In genomic region chr2:152693033-152693432, GRCh38 we compare ENCODE assay signal across 9 cellular contexts. TPM values are rescaled to one million over a fixed set of nuclear protein-coding genes. Genes with fewer than 3 reads are reported as not detected.
DNase-seq lines count a peak whose midpoint lies in the region; ATAC-seq and TF ChIP-seq lines count a peak whose summit lies in the region.
"Had no signal": no experiment of that assay in that cellular context is flagged by ENCODE, and none has a peak within 500 bp of the region (broad histone marks: within the 10 kb centered on the region; RNA-seq: fewer than 3 reads in every experiment).

No MANE protein-coding gene starts in this region.

- DNase-seq in activated CD8-positive, alpha-beta memory T cell treated with anti-CD3 and anti-CD28 coated beads, Interleukin-2, amount 10 ng/mL, durations not matched to agents 7 days and 5 days, result no peak
- no peak for DNase-seq in activated CD8-positive, alpha-beta memory T cell treated with anti-CD3 and anti-CD28 coated beads, Interleukin-2, amount 50 U/mL, for 48 hours
- no peak for DNase-seq in stimulated activated naive CD8-positive, alpha-beta T cell treated with anti-CD3 and anti-CD28 coated beads, Interleukin-15, Interleukin-2, amounts not matched to agents 100 U/mL and 50 U/mL, for 24 hours
- DNase-seq in NCI-H69 (lab: John Stamatoyannopoulos, UW) (no peak), nucleus accumbens (lab: John Stamatoyannopoulos, UW) (no peak), neural progenitor cell (ENCODE audit: low spot score) (no peak)

- H4K20me1 ChIP-seq in neural progenitor cell (ENCODE audit: low read depth), result peaks cover 19% of the 10 kb centered on the region

- no peaks in the 10 kb centered on the region for H3K4me1 ChIP-seq in neural progenitor cell

- H3K36me3 Mint-ChIP-seq in activated CD8-positive, alpha-beta memory T cell treated with anti-CD3 and anti-CD28 coated beads, Interleukin-2, amount 10 ng/mL, durations not matched to agents 7 days and 5 days, result peaks cover 20% of the 10 kb centered on the region
- peaks cover 40% of the 10 kb centered on the region for H3K36me3 Mint-ChIP-seq in neural progenitor cell

- H3K4me1 Mint-ChIP-seq in activated CD8-positive, alpha-beta memory T cell treated with anti-CD3 and anti-CD28 coated beads, Interleukin-2, amount 10 ng/mL, durations not matched to agents 7 days and 5 days, result peaks cover 33% of the 10 kb centered on the region
- H3K4me1 Mint-ChIP-seq in neural progenitor cell, result no peaks in the 10 kb centered on the region

- H3K27ac ChIP-seq in neural progenitor cell, result no peak overlapping the region
- H3K27ac ChIP-seq: A549 had no signal

- no peaks in the 10 kb centered on the region for H3K9me3 Mint-ChIP-seq in activated CD8-positive, alpha-beta memory T cell treated with anti-CD3 and anti-CD28 coated beads, Interleukin-2, amount 10 ng/mL, durations not matched to agents 7 days and 5 days (ENCODE audit: low read depth)
- H3K9me3 Mint-ChIP-seq in neural progenitor cell, result no peaks in the 10 kb centered on the region

- H2AFZ ChIP-seq in neural progenitor cell (replicated peaks), result no peak overlapping the region

- H3F3A ChIP-seq in neural progenitor cell (ENCODE audit: low read depth), result no peaks in the 10 kb centered on the region

- no peaks in the 10 kb centered on the region for H3K27me3 ChIP-seq in neural progenitor cell

- no peaks in the 10 kb centered on the region for H3K9me3 ChIP-seq in neural progenitor cell (ENCODE audit: low read depth)
- H3K9me3 ChIP-seq: A549 had no signal

- H3K4me3 ChIP-seq in neural progenitor cell, result no peak overlapping the region
- H3K4me3 ChIP-seq: A549 had no signal

- no peak overlapping the region for H3K4me2 ChIP-seq in neural progenitor cell

- H3K9ac ChIP-seq in neural progenitor cell, result no peak overlapping the region

- no peak for TF ChIP-seq CTCF in neural progenitor cell (IDR thresholded peaks at IDR 0.05)

- H3K27ac Mint-ChIP-seq in activated CD8-positive, alpha-beta memory T cell treated with anti-CD3 and anti-CD28 coated beads, Interleukin-2, amount 10 ng/mL, durations not matched to agents 7 days and 5 days, result peak overlapping the region; percentile 98
- no peak overlapping the region for H3K27ac Mint-ChIP-seq in neural progenitor cell

- no peak overlapping the region for H3K4me3 Mint-ChIP-seq in activated CD8-positive, alpha-beta memory T cell treated with anti-CD3 and anti-CD28 coated beads, Interleukin-2, amount 10 ng/mL, durations not matched to agents 7 days and 5 days
- H3K4me3 Mint-ChIP-seq in neural progenitor cell, result no peak overlapping the region

- no peaks in the 10 kb centered on the region for H3K27me3 Mint-ChIP-seq in activated CD8-positive, alpha-beta memory T cell treated with anti-CD3 and anti-CD28 coated beads, Interleukin-2, amount 10 ng/mL, durations not matched to agents 7 days and 5 days
- no peaks in the 10 kb centered on the region for H3K27me3 Mint-ChIP-seq in neural progenitor cell (ENCODE audit: insufficient read depth, low read depth)

- ATAC-seq in activated CD8-positive, alpha-beta memory T cell treated with anti-CD3 and anti-CD28 coated beads, Interleukin-2, amount 10 ng/mL, durations not matched to agents 7 days and 5 days, result peak; percentile 70
- peak; percentile 88 for ATAC-seq in GM21576 (IDR thresholded peaks at IDR 0.05; ENCODE audit: unreplicated experiment)
- peak; percentile 84 for ATAC-seq in HG03175 (IDR thresholded peaks at IDR 0.05; ENCODE audit: unreplicated experiment)
- peak; percentile 61 for ATAC-seq in stimulated activated naive CD8-positive, alpha-beta T cell treated with anti-CD3 and anti-CD28 coated beads, Interleukin-15, Interleukin-2, amounts not matched to agents 100 U/mL and 50 U/mL, for 24 hours
- ATAC-seq: A549 had no signal

- H3K79me2 ChIP-seq in neural progenitor cell (ENCODE audit: low read depth), result peaks cover 81% of the 10 kb centered on the region

- H3K36me3 ChIP-seq in neural progenitor cell, result peaks cover 15% of the 10 kb centered on the region

- CTCF ChIA-PET in activated CD8-positive, alpha-beta memory T cell treated with anti-CD3 and anti-CD28 coated beads, Interleukin-2, amount 10 ng/mL, durations not matched to agents 7 days and 5 days (lab: Charles Lee), result interaction anchor here (2.1 kb wide), 1 partner anchor 22 kb away, joined by 11 read pairs; no protein-coding TSS in a partner anchor

RNA-seq across cellular contexts. Expression of gene PRPF40A, which starts 24.2 kb away (rescaled TPM):
- 100 to 1,000 TPM; 126 to 127 TPM for total RNA-seq in activated CD8-positive, alpha-beta memory T cell treated with anti-CD3 and anti-CD28 coated beads, Interleukin-2, amount 10 ng/mL, durations not matched to agents 7 days and 5 days
- total RNA-seq in neural progenitor cell (ENCODE audit: low replicate concordance), result 210 and 257 TPM in 2 replicates

RNA-seq across cellular contexts. Expression of gene ARL6IP6, which starts 25.4 kb away (rescaled TPM):
- 10 to 100 TPM; 45.5 to 50.7 TPM for total RNA-seq in activated CD8-positive, alpha-beta memory T cell treated with anti-CD3 and anti-CD28 coated beads, Interleukin-2, amount 10 ng/mL, durations not matched to agents 7 days and 5 days
- total RNA-seq in neural progenitor cell (ENCODE audit: low replicate concordance), result 80.9 and 104 TPM in 2 replicates
